In the genomic region with DNA sequence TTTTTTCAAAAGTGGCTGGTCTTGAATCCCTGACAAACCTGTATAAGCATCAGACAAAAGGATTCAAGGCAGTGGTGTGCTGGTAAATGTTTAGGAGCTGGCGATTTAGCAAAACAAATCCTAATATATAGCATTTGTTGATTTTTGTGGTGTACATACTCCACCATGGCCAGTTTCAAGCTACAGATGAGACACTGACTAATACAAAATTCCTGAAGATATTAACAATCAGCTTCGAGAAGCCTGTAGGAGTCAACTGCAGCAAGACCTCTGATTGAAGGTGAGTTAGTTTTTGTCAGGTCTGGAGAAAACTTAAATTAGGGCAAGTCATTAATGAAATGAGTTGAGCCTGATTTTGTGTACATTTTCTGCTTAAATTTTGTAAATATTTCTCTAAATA, we compare ENCODE assay signal across 1 cellular context.
TF ChIP-seq lines count a peak whose summit lies in the region.

No MANE protein-coding gene starts in this region.

TF ChIP-seq in K562, 482 proteins besides CTCF, POLR2A, EP300 and RAD21 (continued from another document):
- TF ChIP-seq ZC3H4 (CRISPR knock-in tag; IDR thresholded peaks at IDR 0.05; ENCODE audit: borderline replicate concordance) (no peak), BCOR (IDR thresholded peaks at IDR 0.05) (no peak), ZNF133 (CRISPR knock-in tag; IDR thresholded peaks at IDR 0.05) (no peak), MED1 (CRISPR knock-in tag; IDR thresholded peaks at IDR 0.05; ENCODE audit: borderline replicate concordance) (no peak), SNIP1 (IDR thresholded peaks at IDR 0.05; ENCODE audit: low read depth) (no peak), ZNF778 (CRISPR knock-in tag; IDR thresholded peaks at IDR 0.05) (no peak), MYC (IDR thresholded peaks at IDR 0.05; ENCODE audit: low read depth, low read length) (no peak), MYC (CRISPR knock-in tag; IDR thresholded peaks at IDR 0.05; ENCODE audit: borderline replicate concordance, low read depth) (no peak), FOXM1 (IDR thresholded peaks at IDR 0.05; ENCODE audit: low read depth) (no peak), FOXM1 (CRISPR knock-in tag; IDR thresholded peaks at IDR 0.05; ENCODE audit: low read depth) (no peak)
